In the genomic region with DNA sequence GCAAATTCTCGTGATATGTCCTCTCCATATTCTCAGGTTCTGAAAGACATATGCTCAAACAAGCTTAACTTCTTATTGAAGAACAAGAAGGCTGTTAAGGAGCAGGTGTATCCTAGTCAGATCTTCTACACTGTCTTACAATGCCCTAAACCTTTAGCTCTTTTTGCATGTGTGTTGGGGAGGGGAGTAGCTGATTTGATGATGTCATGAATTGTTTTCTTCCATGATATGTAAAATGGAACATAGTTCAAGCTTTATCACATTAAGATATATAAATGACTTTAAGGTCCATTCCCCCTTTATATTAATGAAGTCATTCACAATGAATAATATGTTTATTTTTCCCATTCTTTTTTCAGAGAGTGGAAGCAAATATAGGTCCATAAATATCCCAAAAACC, we compare ENCODE assay signal across 7 cellular contexts.
"Had no signal": no experiment of that assay in that cellular context is flagged by ENCODE, and none has a peak within 500 bp of the region (broad histone marks: within the 10 kb centered on the region; RNA-seq: fewer than 3 reads in every experiment).

No MANE protein-coding gene starts in this region.

- H3K27ac ChIP-seq: HL-60, KMS-11 had no signal

- H3K9ac ChIP-seq: KMS-11 had no signal

- DNase-seq: IMR-90, KBM-7, KG1 had no signal

- H3K4me2 ChIP-seq: KMS-11 had no signal

- FAIRE-seq: HTR-8/SVneo, K562 had no signal

- H3K4me3 ChIP-seq: K562 had no signal

- ATAC-seq: K562 had no signal
